Comparison of ENCODE assay signal across 33 cellular contexts in genomic region chr12:50353404-50353803, GRCh38. TPM values are rescaled to one million over a fixed set of nuclear protein-coding genes. Genes with fewer than 3 reads are reported as not detected.
DNase-seq lines count a peak whose midpoint lies in the region; ATAC-seq and TF ChIP-seq lines count a peak whose summit lies in the region.
"Had no signal": no experiment of that assay in that cellular context is flagged by ENCODE, and none has a peak within 500 bp of the region (broad histone marks: within the 10 kb centered on the region; RNA-seq: fewer than 3 reads in every experiment).

No MANE protein-coding gene starts in this region.

- DNase-seq in activated naive CD8-positive, alpha-beta T cell treated with anti-CD3 and anti-CD28 coated beads, Interleukin-2, amount 10 ng/mL, durations not matched to agents 7 days and 5 days, result no peak
- DNase-seq in activated naive CD8-positive, alpha-beta T cell treated with anti-CD3 and anti-CD28 coated beads, Interleukin-2, amount 50 U/mL, for 24 hours, result no peak
- peak; percentile 47 for DNase-seq in OCI-M1 (lab: John Stamatoyannopoulos, UW)
- DNase-seq in iPS-NIHi7 (ENCODE audit: extremely low spot score), result peak; percentile 51
- no peak for DNase-seq in psoas muscle
- no peak for DNase-seq in testis
- no peak for DNase-seq in SJCRH30
- no peak for DNase-seq in nephron progenitor cell
- DNase-seq: activated CD4-positive, alpha-beta T cell treated with anti-CD3 and anti-CD28 coated beads for 48 hours; activated T-cell treated with anti-CD3 and anti-CD28 coated beads, Interleukin-2, amount 50 U/mL, for 4 hours; AML-193; body of pancreas; cerebellar nuclear complex; DMS153; KG1; NCI-H1436 treated with DMSO at 0.1 percent for 48 hours; NCI-H446; NCI-H82; sigmoid colon; stimulated activated CD4-positive, alpha-beta T cell treated with anti-CD3 and anti-CD28 coated beads, Interleukin-15, amount 100 ng/mL, for 24 hours; stimulated activated naive B cell treated with anti-CD40 and anti-IgM and Interleukin-4, amounts not matched to agents 10 μg/mL and 1 μg/mL and 100 μg/mL, for 72 hours had no signal

- no peak overlapping the region for H3K27ac Mint-ChIP-seq in activated naive CD8-positive, alpha-beta T cell treated with anti-CD3 and anti-CD28 coated beads, Interleukin-2, amount 10 ng/mL, durations not matched to agents 7 days and 5 days
- H3K27ac Mint-ChIP-seq in activated naive CD8-positive, alpha-beta T cell treated with anti-CD3 and anti-CD28 coated beads, Interleukin-2, amount 50 U/mL, for 24 hours, result no peak overlapping the region
- no peak overlapping the region for H3K27ac Mint-ChIP-seq in nephron progenitor cell
- H3K27ac Mint-ChIP-seq: stimulated activated naive B cell treated with anti-CD40 and anti-IgM and Interleukin-4, amounts not matched to agents 10 μg/mL and 1 μg/mL and 100 μg/mL, for 72 hours; T-helper 2 cell treated with Interferon-gamma antibody and Interleukin-4, amounts not matched to agents 5 μg/mL and 100 μg/mL, for 36 hours had no signal

- H3K27me3 Mint-ChIP-seq in activated naive CD8-positive, alpha-beta T cell treated with anti-CD3 and anti-CD28 coated beads, Interleukin-2, amount 10 ng/mL, durations not matched to agents 7 days and 5 days, result no peaks in the 10 kb centered on the region
- H3K27me3 Mint-ChIP-seq in activated naive CD8-positive, alpha-beta T cell treated with anti-CD3 and anti-CD28 coated beads, Interleukin-2, amount 50 U/mL, for 24 hours, result no peaks in the 10 kb centered on the region
- H3K27me3 Mint-ChIP-seq in nephron progenitor cell (ENCODE audit: low read depth, poor library complexity), result peaks cover 4% of the 10 kb centered on the region
- H3K27me3 Mint-ChIP-seq: stimulated activated naive B cell treated with anti-CD40 and anti-IgM and Interleukin-4, amounts not matched to agents 10 μg/mL and 1 μg/mL and 100 μg/mL, for 72 hours had no signal

- intact Hi-C loops in psoas muscle (cut with DNase I), result no loop called here
- intact Hi-C loops in testis (cut with DNase I; ENCODE audit: low total_unique reads), result no loop called here

- ATAC-seq in activated naive CD8-positive, alpha-beta T cell treated with anti-CD3 and anti-CD28 coated beads, Interleukin-2, amount 10 ng/mL, durations not matched to agents 7 days and 5 days (ENCODE audit: low read depth), result peak; percentile 60
- ATAC-seq in activated naive CD8-positive, alpha-beta T cell treated with anti-CD3 and anti-CD28 coated beads, Interleukin-2, amount 50 U/mL, for 24 hours, result no peak
- no peak for ATAC-seq in psoas muscle
- ATAC-seq: body of pancreas; Right ventricle myocardium inferior; stimulated activated naive B cell treated with anti-CD40 and anti-IgM and Interleukin-4, amounts not matched to agents 10 μg/mL and 1 μg/mL and 100 μg/mL, for 72 hours had no signal

- no peak for TF ChIP-seq POLR2A in testis (IDR thresholded peaks at IDR 0.05)

- no peaks in the 10 kb centered on the region for H3K36me3 Mint-ChIP-seq in activated naive CD8-positive, alpha-beta T cell treated with anti-CD3 and anti-CD28 coated beads, Interleukin-2, amount 10 ng/mL, durations not matched to agents 7 days and 5 days
- H3K36me3 Mint-ChIP-seq in activated naive CD8-positive, alpha-beta T cell treated with anti-CD3 and anti-CD28 coated beads, Interleukin-2, amount 50 U/mL, for 24 hours (ENCODE audit: low read depth), result no peaks in the 10 kb centered on the region
- no peaks in the 10 kb centered on the region for H3K36me3 Mint-ChIP-seq in nephron progenitor cell (ENCODE audit: low read depth)

- H3K4me1 ChIP-seq in psoas muscle (no peaks in the 10 kb centered on the region), testis (peaks cover 4% of the 10 kb centered on the region), SJCRH30 (peaks cover 18% of the 10 kb centered on the region)
- H3K4me1 ChIP-seq: body of pancreas had no signal

- H3K9me3 ChIP-seq in psoas muscle, result no peaks in the 10 kb centered on the region
- no peaks in the 10 kb centered on the region for H3K9me3 ChIP-seq in testis
- no peaks in the 10 kb centered on the region for H3K9me3 ChIP-seq in SJCRH30 (replicated peaks)
- H3K9me3 ChIP-seq: body of pancreas, neutrophil, sigmoid colon, suprapubic skin had no signal

- H3K4me1 Mint-ChIP-seq in activated naive CD8-positive, alpha-beta T cell treated with anti-CD3 and anti-CD28 coated beads, Interleukin-2, amount 10 ng/mL, durations not matched to agents 7 days and 5 days, result no peaks in the 10 kb centered on the region
- no peaks in the 10 kb centered on the region for H3K4me1 Mint-ChIP-seq in activated naive CD8-positive, alpha-beta T cell treated with anti-CD3 and anti-CD28 coated beads, Interleukin-2, amount 50 U/mL, for 24 hours
- no peaks in the 10 kb centered on the region for H3K4me1 Mint-ChIP-seq in nephron progenitor cell
- H3K4me1 Mint-ChIP-seq: stimulated activated naive B cell treated with anti-CD40 and anti-IgM and Interleukin-4, amounts not matched to agents 10 μg/mL and 1 μg/mL and 100 μg/mL, for 72 hours had no signal

- POLR2A ChIA-PET in activated naive CD8-positive, alpha-beta T cell treated with anti-CD3 and anti-CD28 coated beads, Interleukin-2, amount 10 ng/mL, durations not matched to agents 7 days and 5 days (lab: Charles Lee), result no interaction called here

- no peak overlapping the region for H3K4me3 Mint-ChIP-seq in activated naive CD8-positive, alpha-beta T cell treated with anti-CD3 and anti-CD28 coated beads, Interleukin-2, amount 10 ng/mL, durations not matched to agents 7 days and 5 days
- H3K4me3 Mint-ChIP-seq in activated naive CD8-positive, alpha-beta T cell treated with anti-CD3 and anti-CD28 coated beads, Interleukin-2, amount 50 U/mL, for 24 hours, result no peak overlapping the region
- H3K4me3 Mint-ChIP-seq in nephron progenitor cell, result no peak overlapping the region
- H3K4me3 Mint-ChIP-seq: activated T-cell treated with anti-CD3 and anti-CD28 coated beads, Interleukin-2, amount 50 U/mL, for 4 hours; stimulated activated naive B cell treated with anti-CD40 and anti-IgM and Interleukin-4, amounts not matched to agents 10 μg/mL and 1 μg/mL and 100 μg/mL, for 72 hours; T-helper 2 cell treated with Interferon-gamma antibody and Interleukin-4, amounts not matched to agents 5 μg/mL and 100 μg/mL, for 36 hours had no signal

- H3K27ac ChIP-seq in psoas muscle, result no peak overlapping the region
- H3K27ac ChIP-seq in testis, result peak overlapping the region in 1 of 2 donors; percentile 48
- no peak overlapping the region for H3K27ac ChIP-seq in SJCRH30
- H3K27ac ChIP-seq: body of pancreas, neutrophil, suprapubic skin, VCaP had no signal

- no peaks in the 10 kb centered on the region for H3K27me3 ChIP-seq in psoas muscle (ENCODE audit: insufficient read depth in 3 of 3, low read length in 2 of 3)
- H3K27me3 ChIP-seq in testis, result no peaks in the 10 kb centered on the region
- no peaks in the 10 kb centered on the region for H3K27me3 ChIP-seq in SJCRH30
- H3K27me3 ChIP-seq: body of pancreas, neutrophil, sigmoid colon, suprapubic skin had no signal

- H3K4me3 ChIP-seq in psoas muscle (no peak overlapping the region), testis (no peak overlapping the region), SJCRH30 (no peak overlapping the region)
- H3K4me3 ChIP-seq: body of pancreas, suprapubic skin had no signal

- H3K36me3 ChIP-seq in psoas muscle (ENCODE audit: insufficient read depth in 1 of 2, low read depth in 1 of 2) (no peaks in the 10 kb centered on the region), testis (ENCODE audit: low read depth, missing control alignments) (no peaks in the 10 kb centered on the region), SJCRH30 (no peaks in the 10 kb centered on the region)
- H3K36me3 ChIP-seq: neutrophil, sigmoid colon, suprapubic skin had no signal

- H3K9me3 Mint-ChIP-seq in activated naive CD8-positive, alpha-beta T cell treated with anti-CD3 and anti-CD28 coated beads, Interleukin-2, amount 10 ng/mL, durations not matched to agents 7 days and 5 days, result no peaks in the 10 kb centered on the region
- H3K9me3 Mint-ChIP-seq in activated naive CD8-positive, alpha-beta T cell treated with anti-CD3 and anti-CD28 coated beads, Interleukin-2, amount 50 U/mL, for 24 hours, result no peaks in the 10 kb centered on the region
- no peaks in the 10 kb centered on the region for H3K9me3 Mint-ChIP-seq in nephron progenitor cell
- H3K9me3 Mint-ChIP-seq: activated T-cell treated with anti-CD3 and anti-CD28 coated beads, Interleukin-2, amount 50 U/mL, for 4 hours; stimulated activated naive B cell treated with anti-CD40 and anti-IgM and Interleukin-4, amounts not matched to agents 10 μg/mL and 1 μg/mL and 100 μg/mL, for 72 hours; T-helper 2 cell treated with Interferon-gamma antibody and Interleukin-4, amounts not matched to agents 5 μg/mL and 100 μg/mL, for 36 hours had no signal

- TF ChIP-seq CTCF in psoas muscle (IDR thresholded peaks at IDR 0.05), result no peak
- TF ChIP-seq CTCF in testis (IDR thresholded peaks at IDR 0.05), result no peak
- TF ChIP-seq CTCF in nephron progenitor cell (IDR thresholded peaks at IDR 0.05), result no peak

- 90 to 97% (median 94%) methylated on average over 3 of the region's 3 CpGs for WGBS in psoas muscle, 3 donors
- WGBS in testis, 2 donors, result 96 to 97% methylated on average over 3 of the region's 3 CpGs

RNA-seq across cellular contexts. Expression of gene FAM186A, which starts 43.0 kb away (rescaled TPM):
- not detected for total RNA-seq in activated naive CD8-positive, alpha-beta T cell treated with anti-CD3 and anti-CD28 coated beads, Interleukin-2, amount 10 ng/mL, durations not matched to agents 7 days and 5 days
- total RNA-seq in psoas muscle (not detected), testis (1 to 10 TPM; 4.6 to 7.8 TPM)
- polyA plus RNA-seq in psoas muscle (not detected), testis (ENCODE audit: insufficient read depth, low read depth, low replicate concordance) (4.5 TPM)
- total RNA-seq in SJCRH30 (2014; rRNA removed; shearing (Covaris generic)), result 0.06 TPM in 1 of 2 replicates, not detected in the other
- total RNA-seq: A172; activated T-cell treated with anti-CD3 and anti-CD28 coated beads, Interleukin-2, amount 50 U/mL, for 4 hours; body of pancreas; glomerular endothelial cell; HT-29; kidney epithelial cell; lower leg skin; posterior vena cava; Right ventricle myocardium inferior; sigmoid colon; suprapubic skin had no signal
- polyA plus RNA-seq: adipose tissue, sigmoid colon had no signal

RNA-seq across cellular contexts. Expression of gene LARP4, which starts 47.3 kb away (rescaled TPM):
- 10 to 100 TPM; 39.6 to 40.6 TPM for total RNA-seq in activated naive CD8-positive, alpha-beta T cell treated with anti-CD3 and anti-CD28 coated beads, Interleukin-2, amount 10 ng/mL, durations not matched to agents 7 days and 5 days
- total RNA-seq in psoas muscle (10 to 100 TPM; 59.1 to 89.5 (median 77.4) TPM), testis (10 to 100 TPM; 34.1 to 38.3 TPM)
- polyA plus RNA-seq in psoas muscle (10 to 100 TPM; 21.2 to 86.6 (median 28.5) TPM), testis (ENCODE audit: insufficient read depth, low read depth, low replicate concordance) (20.9 TPM)
- total RNA-seq in SJCRH30 (2014; rRNA removed; shearing (Covaris generic)), result 68.1 and 77.9 TPM in 2 replicates

Comparison
In these comparisons a context has a peak if more than half of its experiments do, and no peak if none do; other contexts are left out.
1. DNase-seq: peak in OCI-M1 (single experiment) and iPS-NIHi7 (single experiment); none in activated naive CD8-positive, alpha-beta T cell treated with anti-CD3 and anti-CD28 coated beads, Interleukin-2, amount 10 ng/mL, durations not matched to agents 7 days and 5 days (single experiment), activated naive CD8-positive, alpha-beta T cell treated with anti-CD3 and anti-CD28 coated beads, Interleukin-2, amount 50 U/mL, for 24 hours (single experiment), psoas muscle (0 of 2), testis (single experiment), SJCRH30 (0 of 2) and nephron progenitor cell (single experiment).